10 cellular contexts compared by ENCODE assay signal in genomic region chr4:108766058-108766457, GRCh38. TPM values are rescaled to one million over a fixed set of nuclear protein-coding genes. Genes with fewer than 3 reads are reported as not detected.
"Had no signal": no experiment of that assay in that cellular context is flagged by ENCODE, and none has a peak within 500 bp of the region (broad histone marks: within the 10 kb centered on the region; RNA-seq: fewer than 3 reads in every experiment).

No MANE protein-coding gene starts in this region.

- H3K9me3 Mint-ChIP-seq: HFFc6 had no signal

- H3K9ac ChIP-seq: GM23248 had no signal

- H3K4me3 Mint-ChIP-seq: HFFc6 had no signal

- H3K27ac Mint-ChIP-seq: HFFc6 had no signal

- H3K36me3 ChIP-seq: HAP-1 had no signal

- H3K9me3 ChIP-seq: HAP-1 had no signal

- H2AFZ ChIP-seq: GM23248 had no signal

- DNase-seq: GM23248, GOT3, H7, HFFc6, IMR-90 had no signal

- H3K27ac ChIP-seq: GM23248, HL-60 had no signal

- FAIRE-seq: K562 had no signal

- H3K4me3 ChIP-seq: GM23248, HAP-1, K562 had no signal

- ATAC-seq: HCT116, K562 had no signal

RNA-seq across cellular contexts. Expression of gene ETNPPL, which starts 3.2 kb away (rescaled TPM):
- total RNA-seq: GM23248, HFFc6, HT1080, IMR-90 had no signal
- polyA plus RNA-seq: GM23248, IMR-90 had no signal
